ENCODE assay signal across 9 cellular contexts in the genomic region with DNA sequence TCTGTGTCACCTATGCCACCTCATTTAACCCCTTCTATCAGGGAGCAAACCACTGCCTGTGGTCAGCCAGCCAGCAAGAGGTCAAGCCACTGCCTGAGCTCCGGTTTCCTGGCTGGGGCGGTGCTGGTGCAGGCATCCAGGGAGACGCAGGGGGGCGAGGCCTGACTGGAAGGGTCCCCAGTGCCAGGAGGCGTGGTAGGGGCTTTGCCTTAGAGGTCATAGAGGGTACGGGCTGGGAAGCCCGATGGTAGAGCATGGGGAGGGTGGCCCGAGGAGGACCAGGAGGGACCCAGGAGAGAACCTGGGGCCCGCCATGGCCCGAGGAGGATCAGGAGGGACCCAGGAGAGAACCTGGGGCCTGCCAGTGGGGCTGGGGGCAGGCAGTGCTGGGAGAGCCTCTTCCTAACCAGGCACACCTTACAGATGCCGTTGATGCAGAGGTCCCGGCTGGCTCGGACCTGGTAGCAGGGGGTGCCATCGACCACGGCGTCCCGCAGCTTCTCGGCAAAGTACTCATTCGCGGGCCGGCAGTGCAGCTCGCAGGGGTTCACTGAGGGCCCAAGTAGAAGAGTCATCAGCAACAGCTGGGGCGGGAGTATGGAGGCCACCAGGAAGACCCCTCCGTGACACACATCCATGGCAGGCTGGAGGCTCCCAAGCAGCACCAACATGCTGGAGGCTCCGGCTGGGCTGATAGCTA. TPM values are rescaled to one million over a fixed set of nuclear protein-coding genes. Genes with fewer than 3 reads are reported as not detected.
DNase-seq lines count a peak whose midpoint lies in the region; ATAC-seq, FAIRE-seq and TF ChIP-seq lines count a peak whose summit lies in the region.
"Not testable (repeated sequence)": the region's sequence is repeated elsewhere in the genome, so short reads cannot be mapped to it uniquely, and the experiment has no call there.
"Had no signal": no experiment of that assay in that cellular context is flagged by ENCODE, and none has a peak within 500 bp of the region (broad histone marks: within the 10 kb centered on the region; RNA-seq: fewer than 3 reads in every experiment).

No MANE protein-coding gene starts in this region.

- TF ChIP-seq POLR2A in GM12878 (IDR thresholded peaks at IDR 0.05; ENCODE audit: low read depth, low read length) = not testable (repeated sequence)

- BruUV-seq in GM12878 (replicated peaks; lab: Mats Ljungman, UMichigan) = not testable (repeated sequence)

- H2AFZ ChIP-seq in GM12878 (ENCODE audit: control insufficient read depth, low read depth, low read length) = not testable (repeated sequence)

- not testable (repeated sequence) for H3K79me2 ChIP-seq in GM12878 (ENCODE audit: control insufficient read depth, insufficient read depth, low read length)

- not testable (repeated sequence) for H4K20me1 ChIP-seq in GM12878 (ENCODE audit: control insufficient read depth, insufficient read depth)

- TF ChIP-seq RAD21 in GM12878 (IDR thresholded peaks at IDR 0.05; ENCODE audit: insufficient read depth, low read depth, low read length) = not testable (repeated sequence)

- not testable (repeated sequence) for H3K27me3 ChIP-seq in GM12878 (replicated peaks in 1 of 2; ENCODE audit: control insufficient read depth in 2 of 2, insufficient read depth in 2 of 2, low read length in 1 of 2)

- WGBS in GM12878 (ENCODE audit: insufficient coverage, insufficient replicate concordance, low lambda C conversion rate, missing lambda C conversion rate) = 41% methylated on average over 22 of the region's 25 CpGs

- H3K27ac ChIP-seq in GM12878 (ENCODE audit: control insufficient read depth, insufficient read depth); kidney (ENCODE audit: low read depth in 2 of 2, low read length in 2 of 2): not testable (repeated sequence)

- FAIRE-seq in RCC 7860 (lab: Jason Lieb, UNC); GM12878 (lab: Jason Lieb, UNC); kidney (lab: Jason Lieb, UNC): not testable (repeated sequence)

- not testable (repeated sequence) for H3K4me1 ChIP-seq in GM12878 (ENCODE audit: control insufficient read depth, insufficient read depth, low read length); kidney (ENCODE audit: control insufficient read depth in 1 of 2, insufficient read depth in 1 of 2, low read depth in 1 of 2, low read length in 2 of 2); mucosa of descending colon (ENCODE audit: low read depth)

- POLR2A ChIA-PET in GM12878 (lab: Charles Lee) = not testable (repeated sequence)

- not testable (repeated sequence) for H3K4me2 ChIP-seq in GM12878 (ENCODE audit: control insufficient read depth, insufficient read depth)

- H3K4me1 Mint-ChIP-seq in nephron progenitor cell = peaks cover 11% of the 10 kb centered on the region

- not testable (repeated sequence) for TF ChIP-seq CTCF in GM12878 (IDR thresholded peaks at IDR 0.05 in 2 of 3, conservative IDR thresholded peaks at IDR 0.05 in 1 of 3; ENCODE audit: control insufficient read depth in 2 of 3, extremely low read depth in 1 of 3, insufficient read depth in 1 of 3, low read depth in 3 of 3, low read length in 3 of 3); kidney (IDR thresholded peaks at IDR 0.05; ENCODE audit: borderline replicate concordance, extremely low read depth, insufficient read depth); mucosa of descending colon (IDR thresholded peaks at IDR 0.05); nephron progenitor cell (IDR thresholded peaks at IDR 0.05)

- SMC1A ChIA-PET in GM12878 (lab: Charles Lee; ENCODE audit: uncharacterized antibody, unreplicated experiment) = not testable (repeated sequence)

- not testable (repeated sequence) for H3K9me3 ChIP-seq in GM12878 (replicated peaks; ENCODE audit: control insufficient read depth, insufficient read depth, low read length); kidney (ENCODE audit: control insufficient read depth in 1 of 2, low read length in 2 of 2); mucosa of descending colon

- not testable (repeated sequence) for TF ChIP-seq EP300 in GM12878 (IDR thresholded peaks at IDR 0.05; ENCODE audit: borderline replicate concordance in 1 of 2, control insufficient read depth in 1 of 2, low read depth in 2 of 2, low read length in 2 of 2)

- not testable (repeated sequence) for H3K9ac ChIP-seq in GM12878 (ENCODE audit: control insufficient read depth, insufficient read depth, low read length); kidney (ENCODE audit: low read length in 2 of 2)

- H3K27me3 Mint-ChIP-seq in nephron progenitor cell (ENCODE audit: low read depth, poor library complexity) = not testable (repeated sequence)

- H3K4me3 ChIP-seq in GM12878; kidney (ENCODE audit: low read length in 2 of 2); mucosa of descending colon: not testable (repeated sequence)

- H3K36me3 ChIP-seq in GM12878 (ENCODE audit: control insufficient read depth in 2 of 2, insufficient read depth in 2 of 2, low read length in 1 of 2); kidney (ENCODE audit: control insufficient read depth in 1 of 2, insufficient read depth in 2 of 2, low read length in 2 of 2); mucosa of descending colon (ENCODE audit: low read depth): not testable (repeated sequence)

- DNase-seq in M059J (ENCODE audit: low read depth) (peak; percentile 34), RCC 7860 (ENCODE audit: low spot score) (peak; percentile 10), Right ventricle myocardium superior (peak; percentile 30), left ventricle myocardium superior (peak; percentile 25), kidney (peak; percentile 55), mucosa of descending colon (peak in 2 of 3 donors; percentile 6 to 24), nephron progenitor cell (peak; percentile 37)
- DNase-seq in GM12878 (ENCODE audit: low read depth, low spot score) = not testable (repeated sequence)

- H3K27ac Mint-ChIP-seq in nephron progenitor cell = not testable (repeated sequence)

- RAD21 ChIA-PET in GM12878 (lab: Charles Lee; ENCODE audit: unreplicated experiment) = not testable (repeated sequence)

- H3K9me3 Mint-ChIP-seq in nephron progenitor cell = not testable (repeated sequence)

- intact Hi-C loops in GM12878 (cut with micrococcal nuclease; ENCODE audit: unreplicated experiment); left ventricle myocardium superior (cut with micrococcal nuclease); kidney (cut with DNase I); mucosa of descending colon (cut with DNase I, micrococcal nuclease): not testable (repeated sequence)
- intact Hi-C loops in Right ventricle myocardium superior (cut with DNase I) = loop anchor here (10.0 kb wide), 1 partner anchor 799 kb away; no protein-coding TSS in a partner anchor

- in situ Hi-C loops in GM12878 (cut with MboI) = not testable (repeated sequence)

- not testable (repeated sequence) for H3K4me3 Mint-ChIP-seq in nephron progenitor cell

- CTCF ChIA-PET in GM12878 (lab: Yijun Ruan, JAX) = not testable (repeated sequence)

- not testable (repeated sequence) for H3K36me3 Mint-ChIP-seq in nephron progenitor cell (ENCODE audit: low read depth)

- peak; percentile 31 for ATAC-seq in GM12878
- ATAC-seq in Right ventricle myocardium superior (ENCODE audit: poor library complexity); left ventricle myocardium superior; mucosa of descending colon: not testable (repeated sequence)

RNA-seq across cellular contexts. Expression of a gene that starts 37.4 kb away (rescaled TPM):
- 0.25 and 0.79 TPM in 2 replicates for total RNA-seq in M059J (2014; rRNA removed; shearing (Covaris generic))
- not detected in 2 replicates for total RNA-seq in GM12878 (2013; cell fraction: nucleolus; rRNA removed)
- 0.22 TPM in 1 of 2 replicates, not detected in the other for total RNA-seq in GM12878 (2014; rRNA removed)
- total RNA-seq in GM12878 (2014; rRNA removed; fragmentation: Illumina TruSeq; extraction: Trizol) = 0.09 TPM in 1 of 2 replicates, not detected in the other
- total RNA-seq in GM12878 (2021) = 0.08 and 0.28 TPM in 2 replicates
- 0.07 TPM for polyA plus RNA-seq in GM12878 (2011; ENCODE audit: low read depth)
- not detected in 2 replicates for polyA plus RNA-seq in GM12878 (2011; rRNA removed)
- polyA plus RNA-seq in GM12878 (2011; cell fraction: cytosol; rRNA removed) = 0.06 TPM in 1 of 2 replicates, not detected in the other
- polyA plus RNA-seq in GM12878 (2011; cell fraction: nucleus; rRNA removed) = 0.12 and 0.35 TPM in 2 replicates
- polyA plus RNA-seq in GM12878 (2012) = 0.24 and 0.48 TPM in 2 replicates
- polyA plus RNA-seq in GM12878 (2014; fragmentation: Illumina TruSeq; extraction: Trizol) = 0.03 TPM in 1 of 2 replicates, not detected in the other
- polyA plus RNA-seq in GM12878 (2014; fragmentation: Nextera tagmentation; extraction: Ambion mirVana) = not detected
- 0.09 and 0.16 TPM in 2 replicates for polyA plus RNA-seq in GM12878 (2014; rRNA removed)
- under 1 TPM in 1 of 2 experiments, not detected in 1; 0.04 TPM for polyA plus RNA-seq in GM12878 (2016; fragmentation: Nextera tagmentation; extraction: Ambion mirVana)
- not detected in 2 replicates for polyA minus RNA-seq in GM12878 (2011; rRNA and poly(A)+ RNA removed)
- polyA minus RNA-seq in GM12878 (2011; cell fraction: cytosol; rRNA and poly(A)+ RNA removed) = not detected in 2 replicates
- polyA minus RNA-seq in GM12878 (2011; cell fraction: nucleus; rRNA and poly(A)+ RNA removed) = not detected in 2 replicates
- total RNA-seq in Right ventricle myocardium superior = 31.0 TPM
- total RNA-seq in left ventricle myocardium superior = 37.9 TPM
- total RNA-seq in kidney = 3.1 TPM
- 0.82 TPM for polyA plus RNA-seq in kidney (ENCODE audit: insufficient read depth, low read depth, low replicate concordance)
- 1 to 10 TPM; 1.3 to 5.7 (median 1.8) TPM for total RNA-seq in mucosa of descending colon
- total RNA-seq: CD8-positive, alpha-beta T cell had no signal
